In the genomic region with DNA sequence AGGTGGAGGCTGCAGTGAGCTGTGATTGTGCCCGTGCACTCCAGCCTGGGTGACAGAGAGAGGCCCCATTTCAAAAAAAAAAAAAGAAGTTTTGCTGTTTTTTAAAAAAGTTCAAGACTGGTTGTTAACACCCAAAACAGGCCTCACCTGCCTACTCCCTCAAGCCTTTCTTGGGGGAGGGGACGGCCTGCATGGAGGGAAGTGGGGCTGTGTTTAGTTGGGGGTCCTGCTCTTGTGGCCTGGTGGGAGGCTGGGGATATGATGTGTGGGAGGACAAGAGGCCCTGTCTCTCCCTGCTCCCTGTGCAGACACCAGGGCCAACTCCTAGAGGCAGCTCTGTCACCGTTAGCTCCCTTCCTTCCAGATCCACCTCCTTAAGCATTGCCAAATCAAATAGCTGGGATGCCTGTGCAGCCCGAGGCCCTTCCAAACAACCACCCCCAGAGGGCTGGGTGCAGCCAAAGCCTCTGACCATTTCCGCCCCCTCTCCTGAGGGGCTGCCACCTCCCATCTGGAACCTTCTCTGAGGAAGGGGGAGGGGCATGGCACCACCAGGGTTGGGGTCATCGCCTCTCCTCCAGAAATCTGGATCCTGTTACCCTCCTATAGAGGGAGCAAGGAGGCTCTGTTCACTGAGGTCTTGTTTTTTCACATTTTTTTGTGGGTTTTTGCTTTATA, we compare ENCODE assay signal across 1 cellular context.
TF ChIP-seq lines count a peak whose summit lies in the region.

No MANE protein-coding gene starts in this region.

TF ChIP-seq in endothelial cell of umbilical vein, 7 proteins besides CTCF, POLR2A, EP300 and RAD21:
- TF ChIP-seq, protein P1, sequence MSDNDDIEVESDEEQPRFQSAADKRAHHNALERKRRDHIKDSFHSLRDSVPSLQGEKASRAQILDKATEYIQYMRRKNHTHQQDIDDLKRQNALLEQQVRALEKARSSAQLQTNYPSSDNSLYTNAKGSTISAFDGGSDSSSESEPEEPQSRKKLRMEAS (IDR thresholded peaks at IDR 0.05; ENCODE audit: insufficient read depth, insufficient read length), result no peak
- no peak for TF ChIP-seq GATA2 (IDR thresholded peaks at IDR 0.05; ENCODE audit: insufficient read depth, insufficient read length, low read depth, low read length)
- TF ChIP-seq POLR2AphosphoS5 (IDR thresholded peaks at IDR 0.05; ENCODE audit: insufficient read depth, low read depth, low read length), result no peak
- TF ChIP-seq JUN (IDR thresholded peaks at IDR 0.05; ENCODE audit: borderline replicate concordance, insufficient read depth, insufficient read length, low read depth), result no peak
- TF ChIP-seq FOS (IDR thresholded peaks at IDR 0.05; ENCODE audit: borderline replicate concordance, insufficient read depth, low read length), result no peak
- TF ChIP-seq MYC (IDR thresholded peaks at IDR 0.05; ENCODE audit: low read depth, low read length), result no peak
- TF ChIP-seq EZH2 (IDR thresholded peaks at IDR 0.05; ENCODE audit: borderline replicate concordance, low read depth, low read length, severe bottlenecking), result no peak
